Comparison of ENCODE assay signal across 1 cellular context in genomic region chr16:89319628-89319882, GRCh38.
TF ChIP-seq lines count a peak whose summit lies in the region.

No MANE protein-coding gene starts in this region.

TF ChIP-seq in WTC11, 78 proteins besides CTCF, POLR2A, EP300 and RAD21 (continued from another document):
- TF ChIP-seq ETV6 (CRISPR knock-in tag; IDR thresholded peaks at IDR 0.05): no peak
